8 cellular contexts compared by ENCODE assay signal in the genomic region with DNA sequence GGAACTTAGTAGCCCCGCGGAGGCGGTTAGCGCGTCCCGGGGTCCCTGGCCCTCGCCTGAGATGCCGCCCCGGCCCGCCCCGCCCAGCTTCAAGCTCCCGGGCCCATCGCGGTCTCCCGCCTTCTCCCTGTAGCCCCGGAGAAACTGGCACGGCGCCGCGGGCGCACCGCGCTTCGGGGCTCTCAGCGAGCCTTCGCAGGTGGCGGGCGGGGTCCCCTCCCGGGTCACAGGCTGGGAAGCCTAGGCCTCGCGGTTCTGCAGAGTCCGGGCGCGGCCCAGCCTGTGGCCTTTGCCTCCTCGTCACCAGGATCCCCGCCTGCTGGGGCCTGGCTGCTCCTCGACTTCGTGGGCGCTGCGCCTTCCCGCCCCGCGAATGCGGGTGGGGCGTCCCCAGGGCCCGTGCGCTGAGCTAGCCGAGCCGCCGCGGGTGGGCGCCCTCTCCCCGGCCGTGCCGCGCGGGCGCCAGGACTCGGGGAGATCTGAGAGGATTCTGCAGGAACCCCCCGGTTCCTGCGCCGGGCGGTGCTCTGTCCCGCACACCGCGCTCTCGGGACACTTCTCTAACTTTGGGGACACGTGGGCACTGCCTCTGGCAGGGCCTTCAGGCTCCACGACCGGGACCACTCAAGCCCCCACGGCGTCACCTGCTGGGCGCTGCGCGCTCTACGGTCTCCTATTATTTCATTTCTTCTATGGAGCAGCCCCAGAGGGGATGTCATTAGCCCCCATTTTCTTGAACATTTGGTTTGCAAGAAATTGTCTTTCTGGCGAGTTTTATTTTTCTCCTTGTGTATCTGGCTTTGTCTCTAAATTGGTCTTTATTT. TPM values are rescaled to one million over a fixed set of nuclear protein-coding genes. Genes with fewer than 3 reads are reported as not detected.
A peak's percentile ranks its signal among the peaks of the same experiment; 100 is the strongest.
DNase-seq lines count a peak whose midpoint lies in the region; ATAC-seq, FAIRE-seq and TF ChIP-seq lines count a peak whose summit lies in the region.

No MANE protein-coding gene starts in this region.

- H3K4me2 ChIP-seq in GM23338 (peak overlapping the region; percentile 95), Karpas-422 (ENCODE audit: low read depth, low read length, poor library complexity, severe bottlenecking) (peak overlapping the region; percentile 78), HepG2 (ENCODE audit: low read depth, low read length) (peak overlapping the region; percentile 85)

- ATAC-seq in GM23338 (peak; percentile 70), HepG2 (peak; percentile 83)

- TF ChIP-seq POLR2A in HepG2 (IDR thresholded peaks at IDR 0.05; ENCODE audit: insufficient read depth in 1 of 2, low read depth in 2 of 2, low read length in 2 of 2): no peak

- H3K36me3 ChIP-seq in GM06990 (ENCODE audit: control insufficient read depth, insufficient read depth, low read length) (no peaks in the 10 kb centered on the region), GM23338 (ENCODE audit: insufficient read depth) (no peaks in the 10 kb centered on the region), Karpas-422 (ENCODE audit: insufficient read depth, low read length) (no peaks in the 10 kb centered on the region), bronchial epithelial cell (ENCODE audit: control insufficient read depth, insufficient read depth, low read length) (no peaks in the 10 kb centered on the region), HepG2 (replicated peaks in 1 of 2; ENCODE audit: control insufficient read depth in 1 of 2, insufficient read depth in 2 of 2, low read length in 2 of 2) (no peaks in the 10 kb centered on the region)

- peak overlapping the region; percentile 94 for H2AFZ ChIP-seq in GM23338
- peak overlapping the region; percentile 86; the same call in 1 of the 2 replicates for H2AFZ ChIP-seq in Karpas-422 (ENCODE audit: low read length)
- no peak overlapping the region for H2AFZ ChIP-seq in HepG2 (ENCODE audit: low read length)

- H3K9me3 ChIP-seq in Karpas-422 (ENCODE audit: low read length): no peaks in the 10 kb centered on the region
- no peaks in the 10 kb centered on the region for H3K9me3 ChIP-seq in HepG2 (ENCODE audit: low read length)

- CTCF ChIA-PET in HepG2 (lab: Yijun Ruan, JAX; ENCODE audit: low intra/inter-chr PET ratio, low total read pairs): interaction anchor here (0.7 to 1.2 kb wide), 3 partner anchors 98 to 337 kb away, joined by 3 to 4 read pairs (median 3); no protein-coding TSS in a partner anchor

- POLR2A ChIA-PET in HepG2 (lab: Yijun Ruan, JAX): no interaction called here

- in situ Hi-C loops in HepG2 (cut with HindIII; ENCODE audit: extremely low pct_ligation_motif_present, low pct_unique_long_range_greater_than_20kb): loop anchor here (5.0 to 25.0 kb wide), 2 partner anchors 41 to 356 kb away; a partner anchor contains a TSS

- no peaks in the 10 kb centered on the region for H3K9me2 ChIP-seq in GM23338 (ENCODE audit: insufficient read depth)
- no peaks in the 10 kb centered on the region for H3K9me2 ChIP-seq in Karpas-422 (replicated peaks; ENCODE audit: insufficient read depth, low read length)

- H3K4me1 Mint-ChIP-seq in GM23338: peaks cover 22% of the 10 kb centered on the region

- H3K27me3 ChIP-seq in GM06990 (replicated peaks; ENCODE audit: control insufficient read depth, insufficient read depth, low read length) (no peaks in the 10 kb centered on the region), GM23338 (ENCODE audit: insufficient read depth) (peaks cover 61% of the 10 kb centered on the region), Karpas-422 (ENCODE audit: low read length) (no peaks in the 10 kb centered on the region), bronchial epithelial cell (ENCODE audit: control insufficient read depth, insufficient read depth, low read length) (no peaks in the 10 kb centered on the region), HepG2 (ENCODE audit: control insufficient read depth in 1 of 2, insufficient read depth in 2 of 2, low read length in 2 of 2) (peaks cover 6 to 43% of the 10 kb centered on the region in 2 experiments; a peak in 4 of 5 replicates)

- H3K27ac ChIP-seq in GM23338 (ENCODE audit: low read depth) (no peak overlapping the region), Karpas-422 (ENCODE audit: low read length) (0 out of 2 replicates have a peak overlapping the region, but pooled peaks have one; percentile 33), HepG2 (ENCODE audit: extremely low read length, insufficient read depth, low read length) (no peak overlapping the region)

- H3K9me3 Mint-ChIP-seq in GM23338: no peaks in the 10 kb centered on the region; the same call in 2 of the 3 replicates

- TF ChIP-seq RAD21 in HepG2 (CRISPR knock-in tag; IDR thresholded peaks at IDR 0.05): peak; percentile 52

- no peak for TF ChIP-seq EP300 in HepG2 (IDR thresholded peaks at IDR 0.05; ENCODE audit: low read depth in 2 of 2, low read length in 2 of 2)
- TF ChIP-seq EP300 in HepG2 (CRISPR knock-in tag; IDR thresholded peaks at IDR 0.05; ENCODE audit: borderline replicate concordance): no peak

- H3K27me3 Mint-ChIP-seq in GM23338 (ENCODE audit: insufficient read depth, low read depth, poor library complexity): peaks cover 51% of the 10 kb centered on the region

- BruUV-seq in HepG2 (replicated peaks; lab: Mats Ljungman, UMichigan): no TSS peak

- FAIRE-seq in bronchial epithelial cell (lab: Jason Lieb, UNC): no peak
- no peak for FAIRE-seq in HepG2 (lab: Jason Lieb, UNC)

- no peaks in the 10 kb centered on the region; the same call in 1 of the 2 replicates for H4K20me1 ChIP-seq in GM23338 (replicated peaks; ENCODE audit: insufficient read depth)
- 0 out of 2 replicates have a peak, but pooled peaks cover 7% of the 10 kb centered on the region for H4K20me1 ChIP-seq in Karpas-422 (ENCODE audit: insufficient read depth, low read depth, low read length)
- H4K20me1 ChIP-seq in HepG2 (ENCODE audit: insufficient read depth, low read length): no peaks in the 10 kb centered on the region

- H3K9ac ChIP-seq in Karpas-422 (ENCODE audit: low read length): peak overlapping the region; percentile 78
- H3K9ac ChIP-seq in HepG2 (ENCODE audit: insufficient read depth, low read depth, low read length): 0 out of 2 replicates have a peak overlapping the region, but pooled peaks have one; percentile 4

- peaks cover 13% of the 10 kb centered on the region; the same call in 1 of the 2 replicates for H3K4me1 ChIP-seq in GM23338 (ENCODE audit: insufficient read depth)
- peaks cover 59% of the 10 kb centered on the region for H3K4me1 ChIP-seq in Karpas-422 (ENCODE audit: low read length)
- H3K4me1 ChIP-seq in HepG2 (ENCODE audit: insufficient read depth, low read length): peaks cover 21% of the 10 kb centered on the region

- H3K4me3 ChIP-seq in GM06990 (replicated peaks; ENCODE audit: low read depth, low read length) (peak overlapping the region; percentile 91), GM23338 (peak overlapping the region; percentile 83), Karpas-422 (ENCODE audit: low read length) (peak overlapping the region; percentile 79), bronchial epithelial cell (ENCODE audit: low read depth, low read length) (peak overlapping the region; percentile 60), HepG2 (replicated peaks in 1 of 3; ENCODE audit: insufficient read depth in 1 of 3, low read depth in 2 of 3, low read length in 3 of 3) (peak overlapping the region; percentile 46 to 71 (median 55))

- peaks cover 9% of the 10 kb centered on the region; the same call in 1 of the 2 replicates for H3F3A ChIP-seq in GM23338 (replicated peaks; ENCODE audit: low read depth)

- peak overlapping the region; percentile 83 for H3K4me3 Mint-ChIP-seq in GM23338

- H3K36me3 Mint-ChIP-seq in GM23338 (ENCODE audit: low read depth): peaks cover 3% of the 10 kb centered on the region; the same call in 1 of the 3 replicates

- 0% methylated on average over 8 of the region's 77 CpGs for WGBS in HepG2 (ENCODE audit: low lambda C conversion rate)

- intact Hi-C loops in HepG2 (cut with micrococcal nuclease; ENCODE audit: unreplicated experiment): loop anchor here (1.0 to 5.0 kb wide), 2 partner anchors 46 to 344 kb away; no protein-coding TSS in a partner anchor

- H3K27ac Mint-ChIP-seq in GM23338: no peak overlapping the region

- TF ChIP-seq CTCF in GM06990 (IDR thresholded peaks at IDR 0.05; ENCODE audit: insufficient read depth, low read length, poor library complexity, severe bottlenecking): peak; percentile 90
- TF ChIP-seq CTCF in GM23338 (conservative IDR thresholded peaks at IDR 0.05; ENCODE audit: low read depth in 2 of 2): peak; percentile 17 to 22; a peak in 1 of 4 replicates
- TF ChIP-seq CTCF in bronchial epithelial cell (IDR thresholded peaks at IDR 0.05; ENCODE audit: insufficient read depth, low read length, severe bottlenecking): peak; percentile 61
- TF ChIP-seq CTCF in HepG2 (CRISPR knock-in tag; IDR thresholded peaks at IDR 0.05): peak; percentile 61

- H3K79me2 ChIP-seq in GM23338 (replicated peaks; ENCODE audit: insufficient read depth) (no peaks in the 10 kb centered on the region), Karpas-422 (ENCODE audit: low read length) (peaks cover 38% of the 10 kb centered on the region), HepG2 (ENCODE audit: insufficient read depth, low read length) (no peaks in the 10 kb centered on the region)

- DNase-seq in GM06990 (ENCODE audit: extremely low read depth, insufficient read length): peak; percentile 79
- peak; percentile 66 for DNase-seq in GM23338 (ENCODE audit: low spot score)
- DNase-seq in Karpas-422: peak; percentile 89
- peak; percentile 79 for DNase-seq in UCSD-AML1 (lab: John Stamatoyannopoulos, UW; ENCODE audit: unreplicated experiment)
- no peak for DNase-seq in bronchial epithelial cell (ENCODE audit: low read depth)
- peak; percentile 39 for DNase-seq in HepG2 (ENCODE audit: low spot score)
- DNase-seq in stimulated activated CD4-positive, alpha-beta T cell treated with anti-CD3 and anti-CD28 coated beads, TNF-alpha, amount 100 ng/mL, for 1 hour (ENCODE audit: low read depth in 3 of 3, low spot score in 1 of 3): peak in 2 of 3 donors; percentile 35 to 52
- DNase-seq in NCI-H2107 treated with DMSO at 0.1 percent for 48 hours (lab: John Stamatoyannopoulos, UW; ENCODE audit: unreplicated experiment): no peak

RNA-seq across cellular contexts. Expression of a gene that starts 0.7 kb away (rescaled TPM):
- 16.8 and 18.4 TPM in 2 replicates for total RNA-seq in GM23338 (2014; rRNA removed; shearing (Covaris generic))
- 26.8 and 27.5 TPM in 2 replicates for polyA plus RNA-seq in GM23338 (2016; fragmentation: Nextera tagmentation; extraction: Ambion mirVana)
- 54.5 and 78.0 TPM in 2 replicates for total RNA-seq in Karpas-422 (2014; rRNA removed; shearing (Covaris generic); ENCODE audit: low replicate concordance)
- 23.9 and 35.5 TPM in 2 replicates for total RNA-seq in bronchial epithelial cell
- 1.1 and 1.7 TPM in 2 replicates for total RNA-seq in HepG2 (2016; rRNA removed; fragmentation: Illumina TruSeq; extraction: Trizol)
- total RNA-seq in HepG2 (2016; cell fraction: cytosol; rRNA removed; fragmentation: Illumina TruSeq; extraction: Trizol; ENCODE audit: low read depth): 2.3 and 4.0 TPM in 2 replicates
- total RNA-seq in HepG2 (2016; cell fraction: insoluble cytoplasmic fraction; rRNA removed; fragmentation: Illumina TruSeq; extraction: Trizol): 1.3 and 2.0 TPM in 2 replicates
- 2.3 and 2.4 TPM in 2 replicates for total RNA-seq in HepG2 (2016; cell fraction: membrane; rRNA removed; fragmentation: Illumina TruSeq; extraction: Trizol)
- total RNA-seq in HepG2 (2016; cell fraction: nucleus; rRNA removed; fragmentation: Illumina TruSeq; extraction: Trizol): 0.78 and 1.1 TPM in 2 replicates
- 4.1 and 5.1 TPM in 2 replicates for polyA plus RNA-seq in HepG2 (2011; rRNA removed)
- polyA plus RNA-seq in HepG2 (2011; cell fraction: cytosol; rRNA removed): 2.9 and 4.0 TPM in 2 replicates
- polyA plus RNA-seq in HepG2 (2011; cell fraction: nucleus; rRNA removed): 1.2 and 1.3 TPM in 2 replicates
- polyA plus RNA-seq in HepG2 (2012): 1.4 and 3.1 TPM in 2 replicates
- 3.3 and 5.1 TPM in 2 replicates for polyA plus RNA-seq in HepG2 (2016; cell fraction: cytosol; fragmentation: Illumina TruSeq; extraction: Trizol; ENCODE audit: low read depth)
- polyA plus RNA-seq in HepG2 (2016; cell fraction: insoluble cytoplasmic fraction; fragmentation: Illumina TruSeq; extraction: Trizol; ENCODE audit: low read depth): 2.4 and 3.6 TPM in 2 replicates
- 3.3 TPM in 2 replicates for polyA plus RNA-seq in HepG2 (2016; cell fraction: membrane; fragmentation: Illumina TruSeq; extraction: Trizol; ENCODE audit: low read depth)
- 0.67 and 1.8 TPM in 2 replicates for polyA plus RNA-seq in HepG2 (2016; cell fraction: nucleus; fragmentation: Illumina TruSeq; extraction: Trizol; ENCODE audit: insufficient read depth, low read depth)
- 1.3 and 2.3 TPM in 2 replicates for polyA minus RNA-seq in HepG2 (2011; rRNA and poly(A)+ RNA removed; ENCODE audit: low replicate concordance)
- polyA minus RNA-seq in HepG2 (2011; cell fraction: cytosol; rRNA and poly(A)+ RNA removed): 1.3 and 2.1 TPM in 2 replicates
- polyA minus RNA-seq in HepG2 (2011; cell fraction: nucleus; rRNA and poly(A)+ RNA removed): 0.99 and 1.8 TPM in 2 replicates

RNA-seq across cellular contexts. Expression of a gene that starts 53.6 kb away (rescaled TPM):
- total RNA-seq in GM23338 (2014; rRNA removed; shearing (Covaris generic)): 103 and 131 TPM in 2 replicates
- polyA plus RNA-seq in GM23338 (2016; fragmentation: Nextera tagmentation; extraction: Ambion mirVana): 87.5 and 92.6 TPM in 2 replicates
- total RNA-seq in Karpas-422 (2014; rRNA removed; shearing (Covaris generic); ENCODE audit: low replicate concordance): 60.4 and 120 TPM in 2 replicates
- total RNA-seq in bronchial epithelial cell: 20.1 and 28.4 TPM in 2 replicates
- 31.5 and 36.6 TPM in 2 replicates for total RNA-seq in HepG2 (2016; rRNA removed; fragmentation: Illumina TruSeq; extraction: Trizol)
- 19.8 and 22.7 TPM in 2 replicates for total RNA-seq in HepG2 (2016; cell fraction: cytosol; rRNA removed; fragmentation: Illumina TruSeq; extraction: Trizol; ENCODE audit: low read depth)
- 32.7 and 33.0 TPM in 2 replicates for total RNA-seq in HepG2 (2016; cell fraction: insoluble cytoplasmic fraction; rRNA removed; fragmentation: Illumina TruSeq; extraction: Trizol)
- 32.9 and 34.8 TPM in 2 replicates for total RNA-seq in HepG2 (2016; cell fraction: membrane; rRNA removed; fragmentation: Illumina TruSeq; extraction: Trizol)
- 74.7 and 93.9 TPM in 2 replicates for total RNA-seq in HepG2 (2016; cell fraction: nucleus; rRNA removed; fragmentation: Illumina TruSeq; extraction: Trizol)
- 145 and 148 TPM in 2 replicates for polyA plus RNA-seq in HepG2 (2011; rRNA removed)
- polyA plus RNA-seq in HepG2 (2011; cell fraction: cytosol; rRNA removed): 29.6 and 41.0 TPM in 2 replicates
- polyA plus RNA-seq in HepG2 (2011; cell fraction: nucleus; rRNA removed): 368 and 448 TPM in 2 replicates
- 152 and 155 TPM in 2 replicates for polyA plus RNA-seq in HepG2 (2012)
- 16.3 and 18.6 TPM in 2 replicates for polyA plus RNA-seq in HepG2 (2016; cell fraction: cytosol; fragmentation: Illumina TruSeq; extraction: Trizol; ENCODE audit: low read depth)
- polyA plus RNA-seq in HepG2 (2016; cell fraction: insoluble cytoplasmic fraction; fragmentation: Illumina TruSeq; extraction: Trizol; ENCODE audit: low read depth): 72.0 and 75.0 TPM in 2 replicates
- 36.1 and 39.6 TPM in 2 replicates for polyA plus RNA-seq in HepG2 (2016; cell fraction: membrane; fragmentation: Illumina TruSeq; extraction: Trizol; ENCODE audit: low read depth)
- polyA plus RNA-seq in HepG2 (2016; cell fraction: nucleus; fragmentation: Illumina TruSeq; extraction: Trizol; ENCODE audit: insufficient read depth, low read depth): 291 and 317 TPM in 2 replicates
- polyA minus RNA-seq in HepG2 (2011; rRNA and poly(A)+ RNA removed; ENCODE audit: low replicate concordance): 17.9 and 42.2 TPM in 2 replicates
- polyA minus RNA-seq in HepG2 (2011; cell fraction: cytosol; rRNA and poly(A)+ RNA removed): 27.6 and 31.4 TPM in 2 replicates
- polyA minus RNA-seq in HepG2 (2011; cell fraction: nucleus; rRNA and poly(A)+ RNA removed): 199 and 216 TPM in 2 replicates

Comparison
In these comparisons a context has a peak if more than half of its experiments do, and no peak if none do; other contexts are left out.
1. DNase-seq: peak in GM06990 (single experiment), GM23338 (single experiment), Karpas-422 (single experiment), UCSD-AML1 (single experiment), HepG2 (single experiment) and stimulated activated CD4-positive, alpha-beta T cell treated with anti-CD3 and anti-CD28 coated beads, TNF-alpha, amount 100 ng/mL, for 1 hour (2 of 3); none in bronchial epithelial cell (single experiment) and NCI-H2107 treated with DMSO at 0.1 percent for 48 hours (single experiment).
2. CTCF ChIP-seq: peak in every context shown above with its lines; median percentile 90 in GM06990; 61 in bronchial epithelial cell; 61 in HepG2; 20 in GM23338.
3. Peak in every context shown above with its lines, with median percentiles within 50 percentile points of each other: H3K4me3 ChIP-seq and H3K4me2 ChIP-seq.